In genomic region chr15:77071338-77072223, GRCh38 we compare ENCODE assay signal across 8 cellular contexts. TPM values are rescaled to one million over a fixed set of nuclear protein-coding genes. Genes with fewer than 3 reads are reported as not detected.
DNase-seq lines count a peak whose midpoint lies in the region; ATAC-seq and TF ChIP-seq lines count a peak whose summit lies in the region.

No MANE protein-coding gene starts in this region.

- DNase-seq in right cardiac atrium: no peak
- no peak for DNase-seq in Right ventricle myocardium inferior (ENCODE audit: missing footprints)
- peak; percentile 94 for DNase-seq in amniotic epithelial cell (ENCODE audit: low read depth)
- DNase-seq in uterus: no peak
- no peak for DNase-seq in coronary artery (ENCODE audit: low spot score)
- DNase-seq in SKM-1 (lab: John Stamatoyannopoulos, UW; ENCODE audit: unreplicated experiment): no peak

- H3K27me3 ChIP-seq in right cardiac atrium (ENCODE audit: control insufficient read depth, insufficient read depth): no peaks in the 10 kb centered on the region
- H3K27me3 ChIP-seq in muscle layer of colon (ENCODE audit: control insufficient read depth in 1 of 2, insufficient read depth in 2 of 2, low read length in 2 of 2): no peaks in the 10 kb centered on the region
- H3K27me3 ChIP-seq in uterus: no peaks in the 10 kb centered on the region

- H3K27ac ChIP-seq in right cardiac atrium (ENCODE audit: low read length): peak overlapping the region; percentile 69
- peak overlapping the region; percentile 85 for H3K27ac ChIP-seq in muscle layer of colon (ENCODE audit: low read depth, low read length)
- H3K27ac ChIP-seq in uterus: peak overlapping the region; percentile 94 to 96
- H3K27ac ChIP-seq in coronary artery: peak overlapping the region in 1 of 2 donors; percentile 80

- H3K4me3 ChIP-seq in right cardiac atrium (ENCODE audit: low read length): peak overlapping the region; percentile 92
- peak overlapping the region; percentile 56 to 60 for H3K4me3 ChIP-seq in muscle layer of colon (ENCODE audit: low read depth in 1 of 2, low read length in 2 of 2)
- H3K4me3 ChIP-seq in uterus: peak overlapping the region in 1 of 2 donors; percentile 95
- H3K4me3 ChIP-seq in coronary artery: no peak overlapping the region

- peaks cover 4% of the 10 kb centered on the region for H3K4me1 ChIP-seq in right cardiac atrium (ENCODE audit: control insufficient read depth, insufficient read depth, low read length)
- H3K4me1 ChIP-seq in muscle layer of colon (ENCODE audit: insufficient read depth, low read length): peaks cover 19% of the 10 kb centered on the region
- H3K4me1 ChIP-seq in uterus: no peaks in the 10 kb centered on the region

- TF ChIP-seq CTCF in uterus (IDR thresholded peaks at IDR 0.05) (no peak), coronary artery (IDR thresholded peaks at IDR 0.05) (no peak)

- intact Hi-C loops in right cardiac atrium (cut with DNase I): no loop called here
- intact Hi-C loops in Right ventricle myocardium inferior (cut with DNase I): loop anchor here (5.0 kb wide), 1 partner anchor 36 kb away; no protein-coding TSS in a partner anchor
- intact Hi-C loops in uterus (cut with DNase I; ENCODE audit: low total_unique reads): no loop called here

- no peak overlapping the region for H3K9ac ChIP-seq in muscle layer of colon (ENCODE audit: low read length)

- no peak for TF ChIP-seq POLR2A in uterus (IDR thresholded peaks at IDR 0.05)

- H3K36me3 ChIP-seq in muscle layer of colon (ENCODE audit: insufficient read depth, low read length): no peaks in the 10 kb centered on the region
- no peaks in the 10 kb centered on the region for H3K36me3 ChIP-seq in uterus

- H3K9me3 ChIP-seq in right cardiac atrium (ENCODE audit: control insufficient read depth, low read length) (no peaks in the 10 kb centered on the region), muscle layer of colon (ENCODE audit: low read length) (no peaks in the 10 kb centered on the region), uterus (no peaks in the 10 kb centered on the region)

- 67% methylated on average over 15 of the region's 15 CpGs for WGBS in right cardiac atrium

- ATAC-seq in right cardiac atrium (no peak), Right ventricle myocardium inferior (no peak), GM18502 (IDR thresholded peaks at IDR 0.05; ENCODE audit: poor library complexity, unreplicated experiment) (no peak)

RNA-seq across cellular contexts. Expression of gene TSPAN3, which starts 0.7 kb away (rescaled TPM):
- total RNA-seq in right cardiac atrium: 100 to 1,000 TPM; 124 to 135 (median 127) TPM
- 129 TPM for polyA plus RNA-seq in right cardiac atrium
- total RNA-seq in Right ventricle myocardium inferior: 98.3 TPM
- 100 to 1,000 TPM in 2 of 4 donors, 10 to 100 TPM in 2; 62.0 to 446 (median 114) TPM for total RNA-seq in uterus
